20 cellular contexts compared by ENCODE assay signal in genomic region chr1:50693829-50694228, GRCh38.
DNase-seq lines count a peak whose midpoint lies in the region; ATAC-seq, FAIRE-seq and TF ChIP-seq lines count a peak whose summit lies in the region.
"Had no signal": no experiment of that assay in that cellular context is flagged by ENCODE, and none has a peak within 500 bp of the region (broad histone marks: within the 10 kb centered on the region; RNA-seq: fewer than 3 reads in every experiment).

No MANE protein-coding gene starts in this region.

- H4K20me1 ChIP-seq in astrocyte (ENCODE audit: insufficient read depth, low read length): no peaks in the 10 kb centered on the region
- H4K20me1 ChIP-seq: BLaER1 had no signal

- no peaks in the 10 kb centered on the region for H3K79me2 ChIP-seq in astrocyte (ENCODE audit: insufficient read depth, low read length)

- CTCF ChIA-PET in HEK293 (lab: Yijun Ruan, JAX): no interaction called here

- DNase-seq in astrocyte (ENCODE audit: low read depth) (no peak), kidney (no peak), gastrocnemius medialis (no peak), SHP77 (lab: John Stamatoyannopoulos, UW) (no peak), 8988T (no peak)
- no peak for DNase-seq in activated CD4-positive, alpha-beta T cell treated with anti-CD3 and anti-CD28 coated beads, Interleukin-2, amount 50 U/mL, for 4 hours
- DNase-seq: CD8-positive, alpha-beta T cell; DMS 273 treated with DMSO at 0.1 percent for 48 hours; DMS53; DND-41; EL; HFFc6 had no signal

- TF ChIP-seq POLR2A in gastrocnemius medialis (IDR thresholded peaks at IDR 0.05): no peak

- TF ChIP-seq CTCF in HEK293 (tag by site-specific recombination; IDR thresholded peaks at IDR 0.05) (no peak), astrocyte (IDR thresholded peaks at IDR 0.05; ENCODE audit: insufficient read depth, low read depth, low read length) (no peak), kidney (IDR thresholded peaks at IDR 0.05; ENCODE audit: borderline replicate concordance, extremely low read depth, insufficient read depth) (no peak), gastrocnemius medialis (IDR thresholded peaks at IDR 0.05 in 4 of 5, conservative IDR thresholded peaks at IDR 0.05 in 1 of 5) (no peak)

- intact Hi-C loops in kidney (cut with DNase I) (no loop called here), gastrocnemius medialis (cut with DNase I; ENCODE audit: low total_unique reads) (no loop called here)

- H3K9me3 Mint-ChIP-seq in astrocyte (ENCODE audit: unreplicated experiment): no peaks in the 10 kb centered on the region
- H3K9me3 Mint-ChIP-seq: CD8-positive, alpha-beta T cell; HFFc6 had no signal

- H3K4me1 Mint-ChIP-seq in astrocyte (ENCODE audit: low read depth, unreplicated experiment): peaks cover 7% of the 10 kb centered on the region

- H3K9ac ChIP-seq in astrocyte (ENCODE audit: low read length) (no peak overlapping the region), kidney (ENCODE audit: low read length in 2 of 2) (no peak overlapping the region)
- H3K9ac ChIP-seq: BLaER1 had no signal

- H3K36me3 Mint-ChIP-seq in astrocyte (ENCODE audit: low read depth, unreplicated experiment): no peaks in the 10 kb centered on the region

- no peak for FAIRE-seq in astrocyte (lab: Jason Lieb, UNC)
- FAIRE-seq in kidney (lab: Jason Lieb, UNC): peak; percentile 45
- FAIRE-seq: A549, GM12891, GM19239 had no signal

- H3K27me3 Mint-ChIP-seq in astrocyte (ENCODE audit: low read depth, unreplicated experiment): no peaks in the 10 kb centered on the region

- H3K27me3 ChIP-seq in astrocyte (ENCODE audit: insufficient read depth, low read length): no peaks in the 10 kb centered on the region
- no peaks in the 10 kb centered on the region for H3K27me3 ChIP-seq in gastrocnemius medialis
- H3K27me3 ChIP-seq: BLaER1 had no signal

- H3K4me3 ChIP-seq in HEK293 (ENCODE audit: low read depth, low read length): no peak overlapping the region
- no peak overlapping the region for H3K4me3 ChIP-seq in astrocyte (ENCODE audit: insufficient read depth, low read depth, low read length)
- no peak overlapping the region for H3K4me3 ChIP-seq in kidney (ENCODE audit: low read length in 2 of 2)
- no peak overlapping the region for H3K4me3 ChIP-seq in gastrocnemius medialis
- H3K4me3 ChIP-seq: A549, BLaER1, HAP-1 had no signal

- no peak overlapping the region for H2AFZ ChIP-seq in astrocyte (ENCODE audit: low read depth, low read length)

- H3K36me3 ChIP-seq in HEK293 (ENCODE audit: control insufficient read depth in 2 of 2, insufficient read depth in 1 of 2, low read length in 2 of 2) (no peaks in the 10 kb centered on the region; a peak in 1 of 3 replicates), astrocyte (ENCODE audit: insufficient read depth, low read length) (no peaks in the 10 kb centered on the region), kidney (ENCODE audit: control insufficient read depth in 1 of 2, insufficient read depth in 2 of 2, low read length in 2 of 2) (no peaks in the 10 kb centered on the region), gastrocnemius medialis (no peaks in the 10 kb centered on the region)
- H3K36me3 ChIP-seq: HAP-1 had no signal

- POLR2A ChIA-PET in HEK293 (lab: Yijun Ruan, JAX): no interaction called here

- H3K27ac ChIP-seq in HEK293 (ENCODE audit: extremely low read depth, low read depth, low read length): no peak overlapping the region
- no peak overlapping the region for H3K27ac ChIP-seq in astrocyte (ENCODE audit: low read depth, low read length)
- H3K27ac ChIP-seq in kidney (ENCODE audit: low read depth in 2 of 2, low read length in 2 of 2): no peak overlapping the region
- no peak overlapping the region for H3K27ac ChIP-seq in gastrocnemius medialis
- H3K27ac ChIP-seq: A549, BLaER1, HL-60 had no signal

- H3K4me2 ChIP-seq in astrocyte (ENCODE audit: low read length): no peak overlapping the region
- H3K4me2 ChIP-seq: A549, BLaER1 had no signal

- no peaks in the 10 kb centered on the region for H3K9me3 ChIP-seq in HEK293 (ENCODE audit: control insufficient read depth, insufficient read depth, low read depth, low read length)
- H3K9me3 ChIP-seq in astrocyte (ENCODE audit: insufficient read depth, low read depth, low read length): no peaks in the 10 kb centered on the region
- H3K9me3 ChIP-seq in kidney (ENCODE audit: control insufficient read depth in 1 of 2, low read length in 2 of 2): no peaks in the 10 kb centered on the region
- H3K9me3 ChIP-seq in gastrocnemius medialis: no peaks in the 10 kb centered on the region
- H3K9me3 ChIP-seq: A549, BLaER1, HAP-1 had no signal

- peaks cover 10% of the 10 kb centered on the region; the same call in 1 of the 2 replicates for H3K4me1 ChIP-seq in HEK293 (ENCODE audit: control insufficient read depth, insufficient read depth, low read length)
- H3K4me1 ChIP-seq in astrocyte (ENCODE audit: insufficient read depth, low read length): no peaks in the 10 kb centered on the region
- no peaks in the 10 kb centered on the region for H3K4me1 ChIP-seq in kidney (ENCODE audit: control insufficient read depth in 1 of 2, insufficient read depth in 1 of 2, low read depth in 1 of 2, low read length in 2 of 2)
- no peaks in the 10 kb centered on the region for H3K4me1 ChIP-seq in gastrocnemius medialis
- H3K4me1 ChIP-seq: BLaER1, HAP-1 had no signal

- no peak for ATAC-seq in gastrocnemius medialis
- ATAC-seq: A549; CD8-positive, alpha-beta T cell had no signal

- H3K27ac Mint-ChIP-seq in astrocyte (ENCODE audit: unreplicated experiment): no peak overlapping the region
- H3K27ac Mint-ChIP-seq: CD14-positive monocyte; CD8-positive, alpha-beta T cell; HFFc6 had no signal

- in situ Hi-C loops in gastrocnemius medialis (cut with MboI; ENCODE audit: low sequenced_read_pairs in 4 of 4): no loop called here

- H3K4me3 Mint-ChIP-seq in astrocyte (ENCODE audit: unreplicated experiment): peak overlapping the region; percentile 1
- H3K4me3 Mint-ChIP-seq: CD14-positive monocyte; CD8-positive, alpha-beta T cell; HFFc6 had no signal

TF ChIP-seq in HEK293, 187 proteins besides CTCF, POLR2A, EP300 and RAD21:
- no peak for TF ChIP-seq ZNF518A (tag by site-specific recombination; conservative IDR thresholded peaks at IDR 0.05; ENCODE audit: low read depth)
- peak; percentile 22; the same call in 1 of the 2 replicates for TF ChIP-seq ATF2 (tag by site-specific recombination; IDR thresholded peaks at IDR 0.05; ENCODE audit: low read depth)
TF ChIP-seq in HEK293: peak in this region for 1.
